ENCODE assay signal across 15 cellular contexts in the genomic region with DNA sequence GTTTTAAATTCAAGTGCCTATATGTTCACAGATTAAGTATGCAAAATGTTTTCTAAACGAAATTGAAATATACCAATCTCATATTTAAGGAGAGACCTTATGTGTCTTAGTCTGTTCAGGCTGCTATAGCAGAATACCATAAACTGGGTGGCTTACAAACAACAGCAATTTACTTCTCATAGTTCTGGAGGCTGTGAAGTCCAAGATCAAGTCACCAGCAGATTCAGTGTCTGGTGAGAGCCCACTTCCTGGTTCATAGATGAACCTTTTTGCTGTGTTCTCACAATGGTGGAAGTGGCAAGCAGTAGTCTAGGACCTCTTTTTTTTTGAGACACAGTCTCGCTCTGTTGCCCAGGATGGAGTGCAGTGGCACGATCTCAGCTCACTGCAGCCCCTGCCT.
"Had no signal": no experiment of that assay in that cellular context is flagged by ENCODE, and none has a peak within 500 bp of the region (broad histone marks: within the 10 kb centered on the region; RNA-seq: fewer than 3 reads in every experiment).

No MANE protein-coding gene starts in this region.

- H3K4me3 ChIP-seq: lung, mucosa of descending colon, prostate gland, SK-N-MC, suprapubic skin had no signal

- H3K4me1 ChIP-seq: prostate gland had no signal

- H3K9me3 ChIP-seq: mucosa of descending colon, prostate gland, suprapubic skin had no signal

- DNase-seq: activated CD4-positive, alpha-beta T cell treated with anti-CD3 and anti-CD28 coated beads for 4 hours; activated naive CD4-positive, alpha-beta T cell treated with anti-CD3 and anti-CD28 coated beads for 36 hours; central memory CD4-positive, alpha-beta T cell; immature natural killer cell; mucosa of descending colon; natural killer cell; occipital lobe; stimulated activated CD4-positive, alpha-beta T cell treated with anti-CD3 and anti-CD28 coated beads, Interleukin-2, amount 100 ng/mL, for 24 hours; stimulated activated naive B cell treated with anti-CD40 and anti-IgM and Interleukin-4, amounts not matched to agents 10 μg/mL and 1 μg/mL and 100 μg/mL, for 72 hours; T-cell had no signal

- ATAC-seq: mucosa of descending colon; natural killer cell; sciatic nerve; stimulated activated naive B cell treated with anti-CD40 and anti-IgM and Interleukin-4, amounts not matched to agents 10 μg/mL and 1 μg/mL and 100 μg/mL, for 72 hours; T-cell had no signal

- H3K27me3 ChIP-seq: suprapubic skin had no signal

- H3K27ac ChIP-seq: SK-N-MC, suprapubic skin had no signal

- H3K36me3 ChIP-seq: prostate gland, suprapubic skin had no signal
